1 cellular context compared by ENCODE assay signal in genomic region chr2:68736086-68736485, GRCh38.
TF ChIP-seq lines count a peak whose summit lies in the region.

No MANE protein-coding gene starts in this region.

TF ChIP-seq in GM12878, 131 proteins besides CTCF, POLR2A, EP300 and RAD21 (continued from another document):
- TF ChIP-seq E2F8 (IDR thresholded peaks at IDR 0.05; ENCODE audit: low read depth, partially characterized antibody) (no peak), TCF7 (IDR thresholded peaks at IDR 0.05; ENCODE audit: borderline replicate concordance) (no peak), ESRRA (IDR thresholded peaks at IDR 0.05; ENCODE audit: low read length) (no peak), NR2F1 (conservative IDR thresholded peaks at IDR 0.05) (no peak), ZNF217 (IDR thresholded peaks at IDR 0.05) (no peak), POLR2AphosphoS5 (IDR thresholded peaks at IDR 0.05; ENCODE audit: low read length) (no peak), SIN3A (IDR thresholded peaks at IDR 0.05; ENCODE audit: low read depth, low read length) (no peak), SP1 (IDR thresholded peaks at IDR 0.05; ENCODE audit: low read depth, low read length) (no peak), ZNF207 (IDR thresholded peaks at IDR 0.05; ENCODE audit: borderline replicate concordance) (no peak), EZH2 (IDR thresholded peaks at IDR 0.05; ENCODE audit: borderline replicate concordance, control insufficient read depth, low read depth, low read length) (no peak), ZNF384 (IDR thresholded peaks at IDR 0.05; ENCODE audit: borderline replicate concordance, low read depth, low read length) (no peak), CBX5 (IDR thresholded peaks at IDR 0.05; ENCODE audit: low read depth) (no peak), YY1 (IDR thresholded peaks at IDR 0.05; ENCODE audit: low read depth, low read length) (no peak), ZNF687 (IDR thresholded peaks at IDR 0.05) (no peak)
